8 cellular contexts compared by ENCODE assay signal in the genomic region with DNA sequence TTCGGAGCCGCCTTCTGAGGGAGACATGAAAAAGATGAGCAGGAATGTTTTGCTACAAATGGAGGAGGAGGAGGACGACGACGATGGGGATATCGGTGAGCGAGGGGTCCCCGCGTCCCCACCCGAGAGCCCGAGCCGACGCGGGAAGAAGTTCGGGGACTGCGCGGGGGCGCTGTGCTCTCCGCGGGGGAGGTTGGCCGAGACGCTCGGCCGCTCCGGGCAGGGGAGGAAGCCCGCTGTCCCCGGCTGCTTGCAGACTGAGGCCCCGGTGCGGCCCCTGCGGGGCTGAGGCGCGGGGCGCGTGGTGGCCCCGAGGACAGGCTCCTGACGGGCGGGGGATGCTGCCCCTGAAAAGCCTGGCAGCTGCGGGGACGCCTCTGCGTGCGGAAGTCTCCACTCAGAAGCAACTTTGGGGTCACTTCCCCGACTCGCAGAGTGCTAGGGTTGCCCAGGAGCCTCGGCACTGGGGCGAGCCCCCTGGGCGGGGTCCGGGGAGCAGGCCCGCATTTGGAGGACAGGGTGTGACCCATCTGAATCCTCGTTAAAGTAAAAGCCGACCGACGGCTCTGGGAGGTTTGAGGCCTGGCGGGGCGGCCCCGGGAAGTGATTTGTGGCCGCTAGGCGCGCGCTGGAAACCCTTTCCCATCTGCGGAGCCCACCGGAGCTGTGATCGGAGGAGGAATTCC. TPM values are rescaled to one million over a fixed set of nuclear protein-coding genes. Genes with fewer than 3 reads are reported as not detected.
DNase-seq lines count a peak whose midpoint lies in the region; ATAC-seq and TF ChIP-seq lines count a peak whose summit lies in the region.

No MANE protein-coding gene starts in this region.

- H3K27ac ChIP-seq in SJCRH30 (peak overlapping the region; percentile 84), right cardiac atrium (ENCODE audit: low read length) (peak overlapping the region; percentile 92)

- under 1% methylated on average over 62 of the region's 62 CpGs for WGBS in right cardiac atrium

- peak overlapping the region; percentile 94 for H3K27ac Mint-ChIP-seq in activated naive CD8-positive, alpha-beta T cell treated with anti-CD3 and anti-CD28 coated beads, Interleukin-2, amount 50 U/mL, for 24 hours

- H3K4me3 ChIP-seq in BE2C (ENCODE audit: low read depth, low read length) = peak overlapping the region; percentile 92
- H3K4me3 ChIP-seq in SJCRH30 = peak overlapping the region; percentile 88
- peak overlapping the region; percentile 86 for H3K4me3 ChIP-seq in right cardiac atrium (ENCODE audit: low read length)

- H3K36me3 Mint-ChIP-seq in activated naive CD8-positive, alpha-beta T cell treated with anti-CD3 and anti-CD28 coated beads, Interleukin-2, amount 50 U/mL, for 24 hours (ENCODE audit: low read depth) = peaks cover 1% of the 10 kb centered on the region

- DNase-seq in BE2C = peak; percentile 59
- peak; percentile 76 to 80 for DNase-seq in SJCRH30
- DNase-seq in activated naive CD8-positive, alpha-beta T cell treated with anti-CD3 and anti-CD28 coated beads, Interleukin-2, amount 50 U/mL, for 24 hours = peak; percentile 54
- DNase-seq in right cardiac atrium = peak; percentile 61 to 84 (median 84)
- DNase-seq in retina = peak; percentile 90
- no peak for DNase-seq in SKM-1 (lab: John Stamatoyannopoulos, UW; ENCODE audit: unreplicated experiment)

- peaks cover 44% of the 10 kb centered on the region for H3K4me1 Mint-ChIP-seq in activated naive CD8-positive, alpha-beta T cell treated with anti-CD3 and anti-CD28 coated beads, Interleukin-2, amount 50 U/mL, for 24 hours

- H3K27me3 ChIP-seq in BE2C (no peaks in the 10 kb centered on the region), SJCRH30 (no peaks in the 10 kb centered on the region), right cardiac atrium (ENCODE audit: control insufficient read depth, insufficient read depth) (no peaks in the 10 kb centered on the region)

- H3K4me1 ChIP-seq in BE2C (peaks cover 13% of the 10 kb centered on the region), SJCRH30 (peaks cover 3% of the 10 kb centered on the region; the same call in 1 of the 2 replicates), right cardiac atrium (ENCODE audit: control insufficient read depth, insufficient read depth, low read length) (peaks cover 4% of the 10 kb centered on the region)

- H3K36me3 ChIP-seq in BE2C (no peaks in the 10 kb centered on the region), SJCRH30 (no peaks in the 10 kb centered on the region)

- intact Hi-C loops in right cardiac atrium (cut with DNase I) = loop anchor here in 1 of 4 donors (5.0 kb wide), 1 partner anchor 51 kb away; no protein-coding TSS in a partner anchor

- H3K4me3 Mint-ChIP-seq in activated naive CD8-positive, alpha-beta T cell treated with anti-CD3 and anti-CD28 coated beads, Interleukin-2, amount 50 U/mL, for 24 hours = peak overlapping the region; percentile 92

- H3K9me3 Mint-ChIP-seq in activated naive CD8-positive, alpha-beta T cell treated with anti-CD3 and anti-CD28 coated beads, Interleukin-2, amount 50 U/mL, for 24 hours = no peaks in the 10 kb centered on the region

- ATAC-seq in GM18909 (IDR thresholded peaks at IDR 0.05; ENCODE audit: poor library complexity, unreplicated experiment) (peak; percentile 48), HG03280 (IDR thresholded peaks at IDR 0.05; ENCODE audit: unreplicated experiment) (peak; percentile 39), right cardiac atrium (peak; percentile 81 to 83)
- peak; percentile 53 for ATAC-seq in activated naive CD8-positive, alpha-beta T cell treated with anti-CD3 and anti-CD28 coated beads, Interleukin-2, amount 50 U/mL, for 24 hours

- TF ChIP-seq CTCF in BE2C (IDR thresholded peaks at IDR 0.05; ENCODE audit: low read depth, low read length) = peak; percentile 20

- H3K27me3 Mint-ChIP-seq in activated naive CD8-positive, alpha-beta T cell treated with anti-CD3 and anti-CD28 coated beads, Interleukin-2, amount 50 U/mL, for 24 hours = no peaks in the 10 kb centered on the region

- H3K9me3 ChIP-seq in BE2C (no peaks in the 10 kb centered on the region), SJCRH30 (replicated peaks) (no peaks in the 10 kb centered on the region), right cardiac atrium (ENCODE audit: control insufficient read depth, low read length) (no peaks in the 10 kb centered on the region)

RNA-seq across cellular contexts. Expression of a gene that starts 0.5 kb away (rescaled TPM):
- polyA plus RNA-seq in BE2C (2012; ENCODE audit: insufficient read depth, insufficient read length, low read depth) = 46.2 TPM
- total RNA-seq in SJCRH30 (2014; rRNA removed; shearing (Covaris generic)) = 55.1 and 60.7 TPM in 2 replicates
- total RNA-seq in right cardiac atrium = 10 to 100 TPM; 42.2 to 51.0 (median 47.5) TPM
- polyA plus RNA-seq in right cardiac atrium = 14.4 TPM
